In genomic region chr6:43982084-43982625, GRCh38 we compare ENCODE assay signal across 1 cellular context.
A peak's percentile ranks its signal among the peaks of the same experiment; 100 is the strongest.
TF ChIP-seq lines count a peak whose summit lies in the region.

No MANE protein-coding gene starts in this region.

TF ChIP-seq in HepG2, 621 proteins besides CTCF, POLR2A, EP300 and RAD21 (continued from another document):
- TF ChIP-seq ZNF687 (CRISPR knock-in tag; IDR thresholded peaks at IDR 0.05) (peak; percentile 50), ISL2 (CRISPR knock-in tag; IDR thresholded peaks at IDR 0.05) (no peak), FUBP1 (CRISPR knock-in tag; IDR thresholded peaks at IDR 0.05; ENCODE audit: borderline replicate concordance) (no peak), SKI (IDR thresholded peaks at IDR 0.05; ENCODE audit: partially characterized antibody) (no peak), ARID2 (CRISPR knock-in tag; IDR thresholded peaks at IDR 0.05; ENCODE audit: borderline replicate concordance) (no peak), SAFB2 (CRISPR knock-in tag; IDR thresholded peaks at IDR 0.05; ENCODE audit: borderline replicate concordance, low read depth) (no peak), ZNF282 (IDR thresholded peaks at IDR 0.05; ENCODE audit: partially characterized antibody) (no peak), ZNF251 (CRISPR knock-in tag; IDR thresholded peaks at IDR 0.05) (no peak), SOX5 (CRISPR knock-in tag; IDR thresholded peaks at IDR 0.05; ENCODE audit: borderline replicate concordance) (no peak), GATAD2A (CRISPR knock-in tag; IDR thresholded peaks at IDR 0.05) (peak; percentile 28; the same call in 1 of the 2 replicates), MTF1 (CRISPR knock-in tag; IDR thresholded peaks at IDR 0.05) (no peak), ZNF33A (CRISPR knock-in tag; IDR thresholded peaks at IDR 0.05; ENCODE audit: borderline replicate concordance) (no peak), MAFG (CRISPR knock-in tag; IDR thresholded peaks at IDR 0.05) (no peak), GPN1 (CRISPR knock-in tag; IDR thresholded peaks at IDR 0.05; ENCODE audit: borderline replicate concordance) (no peak), U2AF1 (optimal IDR thresholded peaks at IDR 0.05; ENCODE audit: low read depth, low read length) (no peak), PCBP2 (optimal IDR thresholded peaks at IDR 0.05; ENCODE audit: low read depth, low read length, poor library complexity, severe bottlenecking) (no peak), RXRB (CRISPR knock-in tag; IDR thresholded peaks at IDR 0.05; ENCODE audit: borderline replicate concordance) (peak; percentile 25; the same call in 1 of the 2 replicates), LRRFIP1 (CRISPR knock-in tag; conservative IDR thresholded peaks at IDR 0.05) (no peak), HES4 (CRISPR knock-in tag; IDR thresholded peaks at IDR 0.05; ENCODE audit: borderline replicate concordance) (no peak), ZBTB3 (CRISPR knock-in tag; IDR thresholded peaks at IDR 0.05; ENCODE audit: borderline replicate concordance, low read depth) (no peak), SYNCRIP (IDR thresholded peaks at IDR 0.05; ENCODE audit: insufficient read depth, low read depth, low read length) (no peak), HNF1B (CRISPR knock-in tag; IDR thresholded peaks at IDR 0.05) (no peak), ZZZ3 (CRISPR knock-in tag; IDR thresholded peaks at IDR 0.05; ENCODE audit: borderline replicate concordance) (no peak), HDAC1 (CRISPR knock-in tag; IDR thresholded peaks at IDR 0.05) (0 out of 2 replicates have a peak, but pooled peaks have one; percentile 18), KDM2A (CRISPR knock-in tag; IDR thresholded peaks at IDR 0.05; ENCODE audit: borderline replicate concordance, low read depth) (no peak), TEF (CRISPR knock-in tag; IDR thresholded peaks at IDR 0.05) (no peak), TBX2 (CRISPR knock-in tag; IDR thresholded peaks at IDR 0.05; ENCODE audit: borderline replicate concordance) (no peak)
